Comparison of ENCODE assay signal across 8 cellular contexts in genomic region chr16:88452485-88453216, GRCh38. TPM values are rescaled to one million over a fixed set of nuclear protein-coding genes. Genes with fewer than 3 reads are reported as not detected.
DNase-seq lines count a peak whose midpoint lies in the region; ATAC-seq and TF ChIP-seq lines count a peak whose summit lies in the region.

No MANE protein-coding gene starts in this region.

- peak overlapping the region; percentile 85 for H3K4me3 ChIP-seq in DOHH2 (ENCODE audit: low read length)
- peak overlapping the region; percentile 80 for H3K4me3 ChIP-seq in GM23338
- H3K4me3 ChIP-seq in LNCaP clone FGC (ENCODE audit: low read depth, low read length): peak overlapping the region; percentile 48
- H3K4me3 ChIP-seq in gastroesophageal sphincter: peak overlapping the region; percentile 34 to 61
- H3K4me3 ChIP-seq in neutrophil (ENCODE audit: low read depth in 1 of 2, low read length in 1 of 2): peak overlapping the region; percentile 54 to 64
- H3K4me3 ChIP-seq in subcutaneous abdominal adipose tissue (ENCODE audit: low read depth in 1 of 5, low read length in 5 of 5): peak overlapping the region in 4 of 5 donors; percentile 55 to 73 (median 60)

- H3K9me2 ChIP-seq in DOHH2 (replicated peaks; ENCODE audit: control insufficient read depth, low read length) (no peaks in the 10 kb centered on the region), GM23338 (ENCODE audit: insufficient read depth) (no peaks in the 10 kb centered on the region)

- peaks cover 3% of the 10 kb centered on the region; the same call in 1 of the 3 replicates for H3K9me3 Mint-ChIP-seq in GM23338
- no peaks in the 10 kb centered on the region for H3K9me3 Mint-ChIP-seq in activated naive CD4-positive, alpha-beta T cell treated with anti-CD3 and anti-CD28 coated beads for 36 hours

- no peak overlapping the region for H3K27ac ChIP-seq in DOHH2 (ENCODE audit: low read depth, low read length)
- peak overlapping the region; percentile 66; the same call in 1 of the 2 replicates for H3K27ac ChIP-seq in GM23338 (ENCODE audit: low read depth)
- peak overlapping the region in 3 of 4 donors; percentile 72 to 81 (median 80) for H3K27ac ChIP-seq in gastroesophageal sphincter
- H3K27ac ChIP-seq in neutrophil: peak overlapping the region; percentile 18
- H3K27ac ChIP-seq in subcutaneous abdominal adipose tissue (ENCODE audit: low read depth, low read length): no peak overlapping the region

- peak overlapping the region in 2 of 5 donors; percentile 25 to 39 for H3K9ac ChIP-seq in subcutaneous abdominal adipose tissue (ENCODE audit: low read length in 5 of 5)

- H3K4me1 ChIP-seq in DOHH2 (ENCODE audit: control insufficient read depth, low read length): peaks cover 41% of the 10 kb centered on the region
- H3K4me1 ChIP-seq in GM23338 (ENCODE audit: insufficient read depth): peaks cover 9% of the 10 kb centered on the region
- H3K4me1 ChIP-seq in gastroesophageal sphincter: peaks cover 0 to 43% (median 29%) of the 10 kb centered on the region in 3 donors
- peaks cover 33 to 41% of the 10 kb centered on the region in 2 experiments for H3K4me1 ChIP-seq in neutrophil (ENCODE audit: control insufficient read depth in 1 of 2, insufficient read depth in 1 of 2, low read depth in 1 of 2, low read length in 1 of 2)
- H3K4me1 ChIP-seq in subcutaneous abdominal adipose tissue (ENCODE audit: control insufficient read depth in 5 of 5, insufficient read depth in 5 of 5, low read length in 5 of 5): peaks cover 0 to 62% (median 54%) of the 10 kb centered on the region in 5 donors

- H3F3A ChIP-seq in DOHH2 (ENCODE audit: control insufficient read depth, insufficient read depth): no peaks in the 10 kb centered on the region
- H3F3A ChIP-seq in GM23338 (replicated peaks; ENCODE audit: low read depth): 0 out of 2 replicates have a peak, but pooled peaks cover 3% of the 10 kb centered on the region

- no peaks in the 10 kb centered on the region for H3K79me2 ChIP-seq in DOHH2 (ENCODE audit: control insufficient read depth, low read length)
- H3K79me2 ChIP-seq in GM23338 (replicated peaks; ENCODE audit: insufficient read depth): no peaks in the 10 kb centered on the region

- peaks cover 14% of the 10 kb centered on the region; the same call in 2 of the 3 replicates for H3K4me1 Mint-ChIP-seq in GM23338
- peaks cover 22% of the 10 kb centered on the region for H3K4me1 Mint-ChIP-seq in activated naive CD4-positive, alpha-beta T cell treated with anti-CD3 and anti-CD28 coated beads for 36 hours (ENCODE audit: low read depth)

- peaks cover 40% of the 10 kb centered on the region for H3K27me3 ChIP-seq in DOHH2 (ENCODE audit: control insufficient read depth, low read length)
- peaks cover 55% of the 10 kb centered on the region for H3K27me3 ChIP-seq in GM23338 (ENCODE audit: insufficient read depth)
- peaks cover 39% of the 10 kb centered on the region for H3K27me3 ChIP-seq in gastroesophageal sphincter
- peaks cover 99% of the 10 kb centered on the region for H3K27me3 ChIP-seq in neutrophil
- H3K27me3 ChIP-seq in subcutaneous abdominal adipose tissue (ENCODE audit: control insufficient read depth in 5 of 5, insufficient read depth in 4 of 5, low read length in 5 of 5): peaks cover 11 to 15% (median 13%) of the 10 kb centered on the region in 5 donors

- peak overlapping the region; percentile 74 for H3K4me3 Mint-ChIP-seq in GM23338
- H3K4me3 Mint-ChIP-seq in activated naive CD4-positive, alpha-beta T cell treated with anti-CD3 and anti-CD28 coated beads for 36 hours: peak overlapping the region; percentile 78

- CTCF ChIA-PET in activated naive CD4-positive, alpha-beta T cell treated with anti-CD3 and anti-CD28 coated beads for 36 hours (lab: Charles Lee): interaction anchor here (0.6 kb wide), 1 partner anchor 110 kb away, joined by 8 read pairs; no protein-coding TSS in a partner anchor

- no CpG with 5 or more reads among the region's 72 CpGs for WGBS in gastroesophageal sphincter (ENCODE audit: low coverage in 1 of 2), 2 donors

- peaks cover 49% of the 10 kb centered on the region for H3K27me3 Mint-ChIP-seq in GM23338 (ENCODE audit: insufficient read depth, low read depth, poor library complexity)
- no peaks in the 10 kb centered on the region for H3K27me3 Mint-ChIP-seq in activated naive CD4-positive, alpha-beta T cell treated with anti-CD3 and anti-CD28 coated beads for 36 hours (ENCODE audit: low read depth)

- TF ChIP-seq POLR2A in gastroesophageal sphincter (IDR thresholded peaks at IDR 0.05): no peak

- no peak overlapping the region for H3K27ac Mint-ChIP-seq in GM23338
- peak overlapping the region; percentile 80 for H3K27ac Mint-ChIP-seq in activated naive CD4-positive, alpha-beta T cell treated with anti-CD3 and anti-CD28 coated beads for 36 hours

- TF ChIP-seq CTCF in DOHH2 (IDR thresholded peaks at IDR 0.05; ENCODE audit: low read depth, low read length, poor library complexity, severe bottlenecking): no peak
- no peak for TF ChIP-seq CTCF in GM23338 (conservative IDR thresholded peaks at IDR 0.05; ENCODE audit: low read depth in 2 of 2)
- TF ChIP-seq CTCF in LNCaP clone FGC (IDR thresholded peaks at IDR 0.05; ENCODE audit: control insufficient read depth, extremely low read depth, insufficient read depth): no peak
- no peak for TF ChIP-seq CTCF in gastroesophageal sphincter (IDR thresholded peaks at IDR 0.05)
- no peak for TF ChIP-seq CTCF in neutrophil (IDR thresholded peaks at IDR 0.05)

- H3K36me3 Mint-ChIP-seq in GM23338 (ENCODE audit: low read depth): no peaks in the 10 kb centered on the region
- no peaks in the 10 kb centered on the region for H3K36me3 Mint-ChIP-seq in activated naive CD4-positive, alpha-beta T cell treated with anti-CD3 and anti-CD28 coated beads for 36 hours (ENCODE audit: low read depth)

- peak overlapping the region; percentile 99 for H2AFZ ChIP-seq in GM23338

- H3K9me3 ChIP-seq in DOHH2 (ENCODE audit: control insufficient read depth, insufficient read depth, low read length): no peaks in the 10 kb centered on the region
- no peaks in the 10 kb centered on the region for H3K9me3 ChIP-seq in gastroesophageal sphincter
- peaks cover 4% of the 10 kb centered on the region for H3K9me3 ChIP-seq in neutrophil
- no peaks in the 10 kb centered on the region for H3K9me3 ChIP-seq in subcutaneous abdominal adipose tissue (ENCODE audit: control insufficient read depth in 5 of 5, low read length in 5 of 5)

- peaks cover 3% of the 10 kb centered on the region; the same call in 1 of the 2 replicates for H4K20me1 ChIP-seq in DOHH2 (ENCODE audit: control insufficient read depth, insufficient read depth, low read depth, low read length)
- H4K20me1 ChIP-seq in GM23338 (replicated peaks; ENCODE audit: insufficient read depth): no peaks in the 10 kb centered on the region; the same call in 1 of the 2 replicates

- H3K4me2 ChIP-seq in DOHH2 (ENCODE audit: low read length) (peak overlapping the region; percentile 76), GM23338 (peak overlapping the region; percentile 77)

- DNase-seq in GM23338 (ENCODE audit: low spot score): peak; percentile 97
- DNase-seq in LNCaP clone FGC (ENCODE audit: low read depth): peak; percentile 64
- DNase-seq in SHP77 treated with DMSO at 0.1 percent for 48 hours (lab: John Stamatoyannopoulos, UW): peak; percentile 94
- DNase-seq in activated naive CD4-positive, alpha-beta T cell treated with anti-CD3 and anti-CD28 coated beads for 36 hours: peak; percentile 98

- H3K36me3 ChIP-seq in DOHH2 (ENCODE audit: control insufficient read depth, low read length) (no peaks in the 10 kb centered on the region), GM23338 (ENCODE audit: insufficient read depth) (no peaks in the 10 kb centered on the region), gastroesophageal sphincter (no peaks in the 10 kb centered on the region), neutrophil (no peaks in the 10 kb centered on the region), subcutaneous abdominal adipose tissue (ENCODE audit: control insufficient read depth in 5 of 5, insufficient read depth in 5 of 5, low read length in 5 of 5) (no peaks in the 10 kb centered on the region)

- TF ChIP-seq EP300 in gastroesophageal sphincter (IDR thresholded peaks at IDR 0.05): no peak

- ATAC-seq in GM23338 (peak; percentile 73), gastroesophageal sphincter (peak; percentile 94)

- intact Hi-C loops in activated naive CD4-positive, alpha-beta T cell treated with anti-CD3 and anti-CD28 coated beads for 36 hours (cut with micrococcal nuclease): loop anchor here (1.0 to 5.0 kb wide), 7 partner anchors 52 to 740 kb away; partner anchors contain the start of genes BANP, CYBA and ZC3H18

TF ChIP-seq in GM23338, 12 proteins besides CTCF, POLR2A, EP300 and RAD21:
- TF ChIP-seq CREB1 (CRISPR knock-in tag; IDR thresholded peaks at IDR 0.05; ENCODE audit: low read depth) (0 out of 2 replicates have a peak, but pooled peaks have one; percentile 14), ETS1 (IDR thresholded peaks at IDR 0.05) (no peak), POLR2AphosphoS5 (IDR thresholded peaks at IDR 0.05; ENCODE audit: low read depth) (peak; percentile 32; the same call in 1 of the 2 replicates)

RNA-seq across cellular contexts. Expression of gene ZFPM1, which starts 0.4 kb away (rescaled TPM):
- total RNA-seq in GM23338 (2014; rRNA removed; shearing (Covaris generic)): 2.2 and 2.4 TPM in 2 replicates
- 0.53 and 0.61 TPM in 2 replicates for polyA plus RNA-seq in GM23338 (2016; fragmentation: Nextera tagmentation; extraction: Ambion mirVana)
- total RNA-seq in activated naive CD4-positive, alpha-beta T cell treated with anti-CD3 and anti-CD28 coated beads for 36 hours: 10 to 100 TPM; 11.0 to 12.2 TPM
- 1 to 10 TPM in 1 of 4 donors, under 1 TPM in 3; 0.40 to 1.4 (median 0.59) TPM for total RNA-seq in gastroesophageal sphincter

Comparison
In these comparisons a context has a peak if more than half of its experiments do, and no peak if none do; other contexts are left out.
1. H3K27ac ChIP-seq: peak in GM23338 (single experiment), gastroesophageal sphincter (3 of 4) and neutrophil (single experiment); none in DOHH2 (single experiment) and subcutaneous abdominal adipose tissue (single experiment).
2. Peak in every context shown above with its lines, with median percentiles within 50 percentile points of each other: H3K4me3 ChIP-seq and DNase-seq.